8 cellular contexts compared by ENCODE assay signal in genomic region chr2:20224191-20224715, GRCh38. TPM values are rescaled to one million over a fixed set of nuclear protein-coding genes. Genes with fewer than 3 reads are reported as not detected.
DNase-seq lines count a peak whose midpoint lies in the region; ATAC-seq, FAIRE-seq and TF ChIP-seq lines count a peak whose summit lies in the region.

No MANE protein-coding gene starts in this region.

- peaks cover 2% of the 10 kb centered on the region for H3K36me3 Mint-ChIP-seq in astrocyte (ENCODE audit: low read depth, unreplicated experiment)

- H2AFZ ChIP-seq in astrocyte (ENCODE audit: low read depth, low read length), result peak overlapping the region; percentile 88
- H2AFZ ChIP-seq in HepG2 (ENCODE audit: low read length), result no peak overlapping the region

- H3K9me3 ChIP-seq in astrocyte (ENCODE audit: insufficient read depth, low read depth, low read length) (no peaks in the 10 kb centered on the region), HepG2 (ENCODE audit: low read length) (no peaks in the 10 kb centered on the region), vagina (no peaks in the 10 kb centered on the region)

- H3K27me3 Mint-ChIP-seq in astrocyte (ENCODE audit: low read depth, unreplicated experiment), result peaks cover 8% of the 10 kb centered on the region

- BruUV-seq in HepG2 (replicated peaks; lab: Mats Ljungman, UMichigan), result no TSS peak

- no peak overlapping the region for H3K4me3 Mint-ChIP-seq in astrocyte (ENCODE audit: unreplicated experiment)

- under 1% methylated on average over 31 of the region's 67 CpGs for WGBS in HepG2 (ENCODE audit: low lambda C conversion rate)

- TF ChIP-seq RAD21 in HepG2 (CRISPR knock-in tag; IDR thresholded peaks at IDR 0.05), result peak; percentile 6; the same call in 1 of the 2 replicates

- peak overlapping the region; percentile 66 for H3K27ac ChIP-seq in astrocyte (ENCODE audit: low read depth, low read length)
- peak overlapping the region; percentile 73 for H3K27ac ChIP-seq in HepG2 (ENCODE audit: extremely low read length, insufficient read depth, low read length)
- H3K27ac ChIP-seq in vagina, result peak overlapping the region; percentile 94

- H3K4me1 ChIP-seq in astrocyte (ENCODE audit: insufficient read depth, low read length), result peaks cover 30% of the 10 kb centered on the region
- H3K4me1 ChIP-seq in HepG2 (ENCODE audit: insufficient read depth, low read length), result peaks cover 51% of the 10 kb centered on the region
- H3K4me1 ChIP-seq in vagina, result peaks cover 40% of the 10 kb centered on the region

- peak; percentile 33 for ATAC-seq in HG02885 (IDR thresholded peaks at IDR 0.05; ENCODE audit: poor library complexity, unreplicated experiment)
- ATAC-seq in HepG2, result peak; percentile 5

- no peak overlapping the region for H3K27ac Mint-ChIP-seq in astrocyte (ENCODE audit: unreplicated experiment)

- in situ Hi-C loops in GM13976 (cut with MboI; ENCODE audit: low sequenced_read_pairs, unreplicated experiment), result loop anchor here (10.0 kb wide), 1 partner anchor 89 kb away; no protein-coding TSS in a partner anchor
- in situ Hi-C loops in HepG2 (cut with HindIII; ENCODE audit: extremely low pct_ligation_motif_present, low pct_unique_long_range_greater_than_20kb), result loop anchor here (5.0 kb wide), 1 partner anchor 37 kb away; no protein-coding TSS in a partner anchor

- CTCF ChIA-PET in HepG2 (lab: Yijun Ruan, JAX; ENCODE audit: low intra/inter-chr PET ratio, low total read pairs), result interaction anchor here (2.0 to 2.3 kb wide), 2 partner anchors 33 to 45 kb away, joined by 5 to 9 read pairs; no protein-coding TSS in a partner anchor

- H3K27me3 ChIP-seq in astrocyte (ENCODE audit: insufficient read depth, low read length), result no peaks in the 10 kb centered on the region
- no peaks in the 10 kb centered on the region for H3K27me3 ChIP-seq in HepG2 (ENCODE audit: control insufficient read depth in 1 of 2, insufficient read depth in 2 of 2, low read length in 2 of 2)
- H3K27me3 ChIP-seq in vagina, result no peaks in the 10 kb centered on the region

- H3K36me3 ChIP-seq in astrocyte (ENCODE audit: insufficient read depth, low read length) (no peaks in the 10 kb centered on the region), HepG2 (replicated peaks in 1 of 2; ENCODE audit: control insufficient read depth in 1 of 2, insufficient read depth in 2 of 2, low read length in 2 of 2) (peaks cover 0 to 2% of the 10 kb centered on the region in 2 experiments; a peak in 1 of 5 replicates), vagina (no peaks in the 10 kb centered on the region)

- intact Hi-C loops in HepG2 (cut with micrococcal nuclease; ENCODE audit: unreplicated experiment) (no loop called here), vagina (cut with DNase I) (no loop called here)

- no peak for TF ChIP-seq CTCF in GM13976 (IDR thresholded peaks at IDR 0.05; ENCODE audit: borderline replicate concordance, control extremely low read depth, extremely low read depth, insufficient read depth, missing control alignments)
- TF ChIP-seq CTCF in astrocyte (IDR thresholded peaks at IDR 0.05; ENCODE audit: insufficient read depth, low read depth, low read length), result no peak
- no peak for TF ChIP-seq CTCF in HepG2 (CRISPR knock-in tag; IDR thresholded peaks at IDR 0.05)
- no peak for TF ChIP-seq CTCF in vagina (IDR thresholded peaks at IDR 0.05)

- DNase-seq in GM13976 (ENCODE audit: low spot score) (peak; percentile 61), astrocyte (ENCODE audit: low read depth) (no peak), HepG2 (ENCODE audit: low spot score) (no peak), vagina (ENCODE audit: extremely low spot score in 2 of 2) (no peak), kidney tubule cell (ENCODE audit: low spot score) (no peak)
- DNase-seq in activated CD4-positive, alpha-beta T cell treated with anti-CD3 and anti-CD28 coated beads, Interleukin-2, amount 50 U/mL, for 48 hours, result no peak
- no peak for DNase-seq in activated naive CD4-positive, alpha-beta T cell treated with anti-CD3 and anti-CD28 coated beads, Interleukin-2, amount 50 U/mL, for 16 hours

- H3K4me3 ChIP-seq in astrocyte (ENCODE audit: insufficient read depth, low read depth, low read length) (peak overlapping the region; percentile 72), HepG2 (replicated peaks in 1 of 3; ENCODE audit: insufficient read depth in 1 of 3, low read depth in 2 of 3, low read length in 3 of 3) (peak overlapping the region; percentile 77 to 81 (median 77)), vagina (peak overlapping the region; percentile 64 to 73)

- H4K20me1 ChIP-seq in astrocyte (ENCODE audit: insufficient read depth, low read length), result no peaks in the 10 kb centered on the region
- no peaks in the 10 kb centered on the region for H4K20me1 ChIP-seq in HepG2 (ENCODE audit: insufficient read depth, low read length)

- TF ChIP-seq POLR2A in HepG2 (IDR thresholded peaks at IDR 0.05; ENCODE audit: insufficient read depth in 1 of 2, low read depth in 2 of 2, low read length in 2 of 2) (no peak), vagina (IDR thresholded peaks at IDR 0.05) (no peak)

- H3K9ac ChIP-seq in astrocyte (ENCODE audit: low read length) (peak overlapping the region; percentile 81), HepG2 (ENCODE audit: insufficient read depth, low read depth, low read length) (peak overlapping the region; percentile 82)

- TF ChIP-seq EP300 in HepG2 (IDR thresholded peaks at IDR 0.05; ENCODE audit: low read depth in 2 of 2, low read length in 2 of 2) (no peak), HepG2 (CRISPR knock-in tag; IDR thresholded peaks at IDR 0.05; ENCODE audit: borderline replicate concordance) (no peak)

- no peaks in the 10 kb centered on the region for H3K9me3 Mint-ChIP-seq in astrocyte (ENCODE audit: unreplicated experiment)

- peaks cover 21% of the 10 kb centered on the region for H3K4me1 Mint-ChIP-seq in astrocyte (ENCODE audit: low read depth, unreplicated experiment)

- H3K79me2 ChIP-seq in astrocyte (ENCODE audit: insufficient read depth, low read length) (peaks cover 38% of the 10 kb centered on the region), HepG2 (ENCODE audit: insufficient read depth, low read length) (peaks cover 46% of the 10 kb centered on the region)

- H3K4me2 ChIP-seq in astrocyte (ENCODE audit: low read length) (peak overlapping the region; percentile 97), HepG2 (ENCODE audit: low read depth, low read length) (peak overlapping the region; percentile 93)

- POLR2A ChIA-PET in HepG2 (lab: Yijun Ruan, JAX), result interaction anchor here (0.7 to 6.4 kb wide), 27 partner anchors 8 to 372 kb away, joined by 3 to 94 read pairs (median 7); partner anchors contain the start of gene RHOB

- FAIRE-seq in astrocyte (lab: Jason Lieb, UNC) (no peak), HepG2 (lab: Jason Lieb, UNC) (no peak)

TF ChIP-seq in HepG2, 621 proteins besides CTCF, POLR2A, EP300 and RAD21 (continues in another document):
- 0 out of 2 replicates have a peak, but pooled peaks have one; percentile 20 for TF ChIP-seq MXD1 (CRISPR knock-in tag; IDR thresholded peaks at IDR 0.05)
- no peak; the same call in 1 of the 2 replicates for TF ChIP-seq ZFP36L1 (CRISPR knock-in tag; IDR thresholded peaks at IDR 0.05)
- peak; percentile 50 for TF ChIP-seq HNRNPLL (IDR thresholded peaks at IDR 0.05; ENCODE audit: low read depth, low read length, poor library complexity, severe bottlenecking)
- peak; percentile 12; the same call in 1 of the 2 replicates for TF ChIP-seq ZNF772 (CRISPR knock-in tag; IDR thresholded peaks at IDR 0.05)
- no peak for TF ChIP-seq ZNF101 (CRISPR knock-in tag; IDR thresholded peaks at IDR 0.05; ENCODE audit: borderline replicate concordance, low read depth)
- TF ChIP-seq ISL2 (CRISPR knock-in tag; IDR thresholded peaks at IDR 0.05), result no peak
- no peak for TF ChIP-seq RFX3 (CRISPR knock-in tag; IDR thresholded peaks at IDR 0.05)
- peak; percentile 27; the same call in 1 of the 2 replicates for TF ChIP-seq SMAD1 (CRISPR knock-in tag; IDR thresholded peaks at IDR 0.05; ENCODE audit: borderline replicate concordance, low read depth)

RNA-seq across cellular contexts. Expression of gene SDC1, which starts 0.7 kb away (rescaled TPM):
- total RNA-seq in astrocyte (74.3 and 92.7 TPM in 2 replicates), HepG2 (2016; rRNA removed; fragmentation: Illumina TruSeq; extraction: Trizol) (47.5 and 119 TPM in 2 replicates), vagina (184 TPM)
- total RNA-seq in HepG2 (2016; cell fraction: cytosol; rRNA removed; fragmentation: Illumina TruSeq; extraction: Trizol; ENCODE audit: low read depth), result 9.3 and 11.1 TPM in 2 replicates
- total RNA-seq in HepG2 (2016; cell fraction: insoluble cytoplasmic fraction; rRNA removed; fragmentation: Illumina TruSeq; extraction: Trizol), result 45.4 and 119 TPM in 2 replicates
- 27.4 and 30.5 TPM in 2 replicates for total RNA-seq in HepG2 (2016; cell fraction: membrane; rRNA removed; fragmentation: Illumina TruSeq; extraction: Trizol)
- total RNA-seq in HepG2 (2016; cell fraction: nucleus; rRNA removed; fragmentation: Illumina TruSeq; extraction: Trizol), result 90.3 and 111 TPM in 2 replicates
- polyA plus RNA-seq in HepG2 (2011; rRNA removed), result 108 and 113 TPM in 2 replicates
- polyA plus RNA-seq in HepG2 (2011; cell fraction: cytosol; rRNA removed), result 78.7 and 130 TPM in 2 replicates
- 66.7 and 76.2 TPM in 2 replicates for polyA plus RNA-seq in HepG2 (2011; cell fraction: nucleus; rRNA removed)
- polyA plus RNA-seq in HepG2 (2012), result 44.8 and 48.6 TPM in 2 replicates
- polyA plus RNA-seq in HepG2 (2016; cell fraction: cytosol; fragmentation: Illumina TruSeq; extraction: Trizol; ENCODE audit: low read depth), result 8.7 TPM in 2 replicates
- polyA plus RNA-seq in HepG2 (2016; cell fraction: insoluble cytoplasmic fraction; fragmentation: Illumina TruSeq; extraction: Trizol; ENCODE audit: low read depth), result 49.7 and 54.3 TPM in 2 replicates
- 17.8 and 18.0 TPM in 2 replicates for polyA plus RNA-seq in HepG2 (2016; cell fraction: membrane; fragmentation: Illumina TruSeq; extraction: Trizol; ENCODE audit: low read depth)
- polyA plus RNA-seq in HepG2 (2016; cell fraction: nucleus; fragmentation: Illumina TruSeq; extraction: Trizol; ENCODE audit: insufficient read depth, low read depth), result 156 and 173 TPM in 2 replicates
- polyA minus RNA-seq in HepG2 (2011; rRNA and poly(A)+ RNA removed; ENCODE audit: low replicate concordance), result 13.0 and 159 TPM in 2 replicates
- polyA minus RNA-seq in HepG2 (2011; cell fraction: cytosol; rRNA and poly(A)+ RNA removed), result 69.2 and 73.2 TPM in 2 replicates
- polyA minus RNA-seq in HepG2 (2011; cell fraction: nucleus; rRNA and poly(A)+ RNA removed), result 14.8 and 16.3 TPM in 2 replicates
